Comparison of ENCODE assay signal across 8 cellular contexts in genomic region chr4:169492436-169493163, GRCh38.
DNase-seq lines count a peak whose midpoint lies in the region; ATAC-seq and TF ChIP-seq lines count a peak whose summit lies in the region.

No MANE protein-coding gene starts in this region.

- intact Hi-C loops in colonic mucosa (cut with DNase I), result no loop called here
- intact Hi-C loops in mucosa of descending colon (cut with DNase I, micrococcal nuclease), result no loop called here

- ATAC-seq in HG03354 (IDR thresholded peaks at IDR 0.05; ENCODE audit: poor library complexity, severe bottlenecking, unreplicated experiment), result peak; percentile 55
- peak; percentile 73 for ATAC-seq in mucosa of descending colon
- no peak for ATAC-seq in HG03521 (IDR thresholded peaks at IDR 0.05; ENCODE audit: unreplicated experiment)
- no peak for ATAC-seq in HG03095 (IDR thresholded peaks at IDR 0.05; ENCODE audit: unreplicated experiment)

- peak in 2 of 3 experiments; percentile 0 to 2 for DNase-seq in activated CD8-positive, alpha-beta memory T cell treated with anti-CD3 and anti-CD28 coated beads for 48 hours (ENCODE audit: low read depth in 2 of 3, low spot score in 2 of 3)
- no peak for DNase-seq in activated CD8-positive, alpha-beta memory T cell treated with anti-CD3 and anti-CD28 coated beads for 24 hours
- DNase-seq in SHP77 (lab: John Stamatoyannopoulos, UW) (peak; percentile 13 to 39), colonic mucosa (peak; percentile 33), mucosa of descending colon (peak in 1 of 3 donors; percentile 46)

- H3K4me3 ChIP-seq in colonic mucosa (no peak overlapping the region), mucosa of descending colon (no peak overlapping the region)

- no peak overlapping the region for H3K27ac ChIP-seq in colonic mucosa

- H3K36me3 ChIP-seq in colonic mucosa (no peaks in the 10 kb centered on the region), mucosa of descending colon (ENCODE audit: low read depth) (no peaks in the 10 kb centered on the region)

- TF ChIP-seq CTCF in colonic mucosa (IDR thresholded peaks at IDR 0.05), result peak; percentile 54
- TF ChIP-seq CTCF in mucosa of descending colon (IDR thresholded peaks at IDR 0.05), result peak; percentile 64

- no peaks in the 10 kb centered on the region for H3K9me3 ChIP-seq in colonic mucosa
- H3K9me3 ChIP-seq in mucosa of descending colon, result peaks cover 8% of the 10 kb centered on the region

- no peak overlapping the region for H3K9ac ChIP-seq in colonic mucosa (ENCODE audit: low read depth in 2 of 2, low read length in 2 of 2)

- no peaks in the 10 kb centered on the region for H3K27me3 ChIP-seq in colonic mucosa

- no peaks in the 10 kb centered on the region for H3K4me1 ChIP-seq in colonic mucosa
- no peaks in the 10 kb centered on the region for H3K4me1 ChIP-seq in mucosa of descending colon (ENCODE audit: low read depth)

Comparison
In these comparisons a context has a peak if more than half of its experiments do, and no peak if none do; other contexts are left out.
1. ATAC-seq: peak in HG03354 (single experiment) and mucosa of descending colon (single experiment); none in HG03521 (single experiment) and HG03095 (single experiment).